Comparison of ENCODE assay signal across 10 cellular contexts in genomic region chr22:45072322-45072903, GRCh38.
DNase-seq lines count a peak whose midpoint lies in the region; ATAC-seq and TF ChIP-seq lines count a peak whose summit lies in the region.
"Had no signal": no experiment of that assay in that cellular context is flagged by ENCODE, and none has a peak within 500 bp of the region (broad histone marks: within the 10 kb centered on the region; RNA-seq: fewer than 3 reads in every experiment).

No MANE protein-coding gene starts in this region.

- no peaks in the 10 kb centered on the region for H3K36me3 ChIP-seq in prostate gland
- no peaks in the 10 kb centered on the region for H3K36me3 ChIP-seq in left lung
- H3K36me3 ChIP-seq: colonic mucosa had no signal

- CTCF ChIA-PET in activated CD4-positive, alpha-beta T cell treated with anti-CD3 and anti-CD28 coated beads, Interleukin-2, amount 10 ng/mL, durations not matched to agents 7 days and 5 days (lab: Charles Lee) = no interaction called here

- no peak overlapping the region for H3K27ac Mint-ChIP-seq in activated CD4-positive, alpha-beta T cell treated with anti-CD3 and anti-CD28 coated beads, Interleukin-2, amount 10 ng/mL, durations not matched to agents 7 days and 5 days

- H3K27me3 ChIP-seq in prostate gland (replicated peaks; ENCODE audit: insufficient read depth) (peaks cover 5% of the 10 kb centered on the region), left lung (peaks cover 3 to 72% of the 10 kb centered on the region in 2 donors)

- H3K9me3 ChIP-seq in prostate gland = no peaks in the 10 kb centered on the region
- H3K9me3 ChIP-seq in left lung = no peaks in the 10 kb centered on the region
- H3K9me3 ChIP-seq: colonic mucosa had no signal

- ATAC-seq in HG02840 (IDR thresholded peaks at IDR 0.05; ENCODE audit: low FRiP score, unreplicated experiment) (no peak), left lung (no peak)

- TF ChIP-seq CTCF in prostate gland (IDR thresholded peaks at IDR 0.05) = no peak
- TF ChIP-seq CTCF in left lung (IDR thresholded peaks at IDR 0.05) = no peak

- intact Hi-C loops in prostate gland (cut with DNase I) (no loop called here), left lung (cut with DNase I) (no loop called here)

- TF ChIP-seq POLR2A in prostate gland (IDR thresholded peaks at IDR 0.05) = no peak

- H3K4me3 ChIP-seq in prostate gland (no peak overlapping the region), left lung (no peak overlapping the region)
- H3K4me3 ChIP-seq: colonic mucosa had no signal

- peaks cover 2% of the 10 kb centered on the region for H3K36me3 Mint-ChIP-seq in activated CD4-positive, alpha-beta T cell treated with anti-CD3 and anti-CD28 coated beads, Interleukin-2, amount 10 ng/mL, durations not matched to agents 7 days and 5 days (ENCODE audit: low read depth)

- H3K4me1 ChIP-seq in prostate gland (replicated peaks) (no peaks in the 10 kb centered on the region), left lung (no peaks in the 10 kb centered on the region)
- H3K4me1 ChIP-seq: colonic mucosa had no signal

- H3K4me3 Mint-ChIP-seq in activated CD4-positive, alpha-beta T cell treated with anti-CD3 and anti-CD28 coated beads, Interleukin-2, amount 10 ng/mL, durations not matched to agents 7 days and 5 days = no peak overlapping the region

- H3K27ac ChIP-seq in epithelial cell of prostate (no peak overlapping the region), prostate gland (no peak overlapping the region), left lung (no peak overlapping the region)
- H3K27ac ChIP-seq: colonic mucosa had no signal

- POLR2A ChIA-PET in activated CD4-positive, alpha-beta T cell treated with anti-CD3 and anti-CD28 coated beads, Interleukin-2, amount 10 ng/mL, durations not matched to agents 7 days and 5 days (lab: Charles Lee) = no interaction called here

- peaks cover 25% of the 10 kb centered on the region for H3K27me3 Mint-ChIP-seq in activated CD4-positive, alpha-beta T cell treated with anti-CD3 and anti-CD28 coated beads, Interleukin-2, amount 10 ng/mL, durations not matched to agents 7 days and 5 days

- WGBS in prostate gland = 29% methylated on average over 17 of the region's 17 CpGs

- H3K4me1 Mint-ChIP-seq in activated CD4-positive, alpha-beta T cell treated with anti-CD3 and anti-CD28 coated beads, Interleukin-2, amount 10 ng/mL, durations not matched to agents 7 days and 5 days = no peaks in the 10 kb centered on the region

- peaks cover 2% of the 10 kb centered on the region for H3K9me3 Mint-ChIP-seq in activated CD4-positive, alpha-beta T cell treated with anti-CD3 and anti-CD28 coated beads, Interleukin-2, amount 10 ng/mL, durations not matched to agents 7 days and 5 days

- peak; percentile 47 for DNase-seq in activated CD4-positive, alpha-beta T cell treated with anti-CD3 and anti-CD28 coated beads for 48 hours
- DNase-seq in activated CD4-positive, alpha-beta T cell treated with anti-CD3 and anti-CD28 coated beads, Interleukin-2, amount 10 ng/mL, durations not matched to agents 7 days and 5 days = no peak
- peak; percentile 30 for DNase-seq in NCI-H460 (ENCODE audit: extremely low read depth, low read depth)
- DNase-seq in epithelial cell of prostate (ENCODE audit: low read depth, low spot score) = peak; percentile 54
- peak; percentile 21 for DNase-seq in prostate gland (ENCODE audit: low spot score)
- DNase-seq in left lung = no peak
- no peak for DNase-seq in UCSD-AML1 (lab: John Stamatoyannopoulos, UW; ENCODE audit: unreplicated experiment)
- DNase-seq: colonic mucosa, NCI-H510A had no signal

Comparison
In these comparisons a context has a peak if more than half of its experiments do, and no peak if none do; other contexts are left out.
1. DNase-seq: peak in activated CD4-positive, alpha-beta T cell treated with anti-CD3 and anti-CD28 coated beads for 48 hours (single experiment), NCI-H460 (single experiment), epithelial cell of prostate (single experiment) and prostate gland (single experiment); none in activated CD4-positive, alpha-beta T cell treated with anti-CD3 and anti-CD28 coated beads, Interleukin-2, amount 10 ng/mL, durations not matched to agents 7 days and 5 days (single experiment), left lung (0 of 2) and UCSD-AML1 (single experiment).